In genomic region chr5:131277415-131277814, GRCh38 we compare ENCODE assay signal across 17 cellular contexts. TPM values are rescaled to one million over a fixed set of nuclear protein-coding genes. Genes with fewer than 3 reads are reported as not detected.
DNase-seq lines count a peak whose midpoint lies in the region; ATAC-seq, FAIRE-seq and TF ChIP-seq lines count a peak whose summit lies in the region.
"Had no signal": no experiment of that assay in that cellular context is flagged by ENCODE, and none has a peak within 500 bp of the region (broad histone marks: within the 10 kb centered on the region; RNA-seq: fewer than 3 reads in every experiment).

No MANE protein-coding gene starts in this region.

- H3K27ac ChIP-seq in breast epithelium = no peak overlapping the region
- H3K27ac ChIP-seq in HepG2 (ENCODE audit: extremely low read length, insufficient read depth, low read length) = peak overlapping the region; percentile 43
- H3K27ac ChIP-seq in foreskin keratinocyte = no peak overlapping the region
- no peak overlapping the region for H3K27ac ChIP-seq in adrenal gland

- no peak for DNase-seq in MCF 10A (ENCODE audit: unreplicated experiment)
- DNase-seq in breast epithelium (ENCODE audit: low spot score in 2 of 2) = no peak
- no peak for DNase-seq in activated CD4-positive, alpha-beta memory T cell treated with anti-CD3 and anti-CD28 coated beads, Interleukin-2, amount 10 ng/mL, durations not matched to agents 7 days and 5 days
- no peak for DNase-seq in HepG2 (ENCODE audit: low spot score)
- DNase-seq in foreskin keratinocyte = no peak
- DNase-seq in NCI-H748 treated with DMSO at 0.1 percent for 48 hours (lab: John Stamatoyannopoulos, UW) = no peak
- DNase-seq in adrenal gland = no peak
- DNase-seq in NCI-H510A treated with DMSO at 0.1 percent for 48 hours (lab: John Stamatoyannopoulos, UW) = no peak
- DNase-seq: effector memory CD4-positive, alpha-beta T cell; HCEC 1CT; left cardiac atrium; MM.1S; mucosa of descending colon; NCI-H2029; NCI-H524 treated with DMSO at 0.1 percent for 48 hours; posterior cingulate gyrus; stimulated activated CD4-positive, alpha-beta T cell treated with anti-CD3 and anti-CD28 coated beads, Interleukin-12 subunit alpha, Interleukin-12 subunit beta, amount 100 ng/mL, for 4 hours had no signal

- no peak overlapping the region for H3K9ac ChIP-seq in HepG2 (ENCODE audit: insufficient read depth, low read depth, low read length)

- H3K36me3 ChIP-seq in breast epithelium = no peaks in the 10 kb centered on the region
- H3K36me3 ChIP-seq in HepG2 (replicated peaks in 1 of 2; ENCODE audit: control insufficient read depth in 1 of 2, insufficient read depth in 2 of 2, low read length in 2 of 2) = no peaks in the 10 kb centered on the region
- no peaks in the 10 kb centered on the region for H3K36me3 ChIP-seq in adrenal gland (replicated peaks in 1 of 2)

- CTCF ChIA-PET in MCF 10A (lab: Yijun Ruan, JAX) = interaction anchor here (0.5 to 1.4 kb wide), 4 partner anchors 12 to 179 kb away, joined by 3 to 6 read pairs (median 4); no protein-coding TSS in a partner anchor
- CTCF ChIA-PET in activated CD4-positive, alpha-beta memory T cell treated with anti-CD3 and anti-CD28 coated beads, Interleukin-2, amount 10 ng/mL, durations not matched to agents 7 days and 5 days (lab: Charles Lee) = interaction anchor here (1.0 to 4.0 kb wide), 3 partner anchors 8 to 12 kb away, joined by 3 to 34 read pairs (median 3); partner anchors contain the start of gene CDC42SE2
- CTCF ChIA-PET in HepG2 (lab: Yijun Ruan, JAX; ENCODE audit: low intra/inter-chr PET ratio, low total read pairs) = no interaction called here

- no peak; the same call in 2 of the 3 replicates for ATAC-seq in HepG2
- ATAC-seq in foreskin keratinocyte = no peak
- ATAC-seq: left cardiac atrium, mucosa of descending colon had no signal

- FAIRE-seq in HepG2 (lab: Jason Lieb, UNC) = no peak

- BruUV-seq in MCF 10A (replicated peaks; lab: Mats Ljungman, UMichigan) (no TSS peak), HepG2 (replicated peaks; lab: Mats Ljungman, UMichigan) (no TSS peak)

- peaks cover 68% of the 10 kb centered on the region for H3K79me2 ChIP-seq in HepG2 (ENCODE audit: insufficient read depth, low read length)

- peaks cover 49% of the 10 kb centered on the region for H3K4me1 Mint-ChIP-seq in MCF 10A (ENCODE audit: insufficient read depth, unreplicated experiment)
- peaks cover 84% of the 10 kb centered on the region for H3K4me1 Mint-ChIP-seq in activated CD4-positive, alpha-beta memory T cell treated with anti-CD3 and anti-CD28 coated beads, Interleukin-2, amount 10 ng/mL, durations not matched to agents 7 days and 5 days

- TF ChIP-seq POLR2A in breast epithelium (IDR thresholded peaks at IDR 0.05) (no peak), HepG2 (IDR thresholded peaks at IDR 0.05; ENCODE audit: insufficient read depth in 1 of 2, low read depth in 2 of 2, low read length in 2 of 2) (no peak), adrenal gland (IDR thresholded peaks at IDR 0.05) (no peak)

- H3K9me3 ChIP-seq in breast epithelium = no peaks in the 10 kb centered on the region
- no peaks in the 10 kb centered on the region for H3K9me3 ChIP-seq in HepG2 (ENCODE audit: low read length)
- no peaks in the 10 kb centered on the region for H3K9me3 ChIP-seq in adrenal gland (replicated peaks in 1 of 3)
- H3K9me3 ChIP-seq: mucosa of descending colon had no signal

- H4K20me1 ChIP-seq in HepG2 (ENCODE audit: insufficient read depth, low read length) = 0 out of 2 replicates have a peak, but pooled peaks cover 15% of the 10 kb centered on the region

- H3K4me3 ChIP-seq in breast epithelium = no peak overlapping the region
- H3K4me3 ChIP-seq in HepG2 (replicated peaks in 1 of 3; ENCODE audit: insufficient read depth in 1 of 3, low read depth in 2 of 3, low read length in 3 of 3) = no peak overlapping the region
- no peak overlapping the region for H3K4me3 ChIP-seq in adrenal gland
- H3K4me3 ChIP-seq: mucosa of descending colon had no signal

- no peak overlapping the region for H2AFZ ChIP-seq in HepG2 (ENCODE audit: low read length)

- H3K4me1 ChIP-seq in breast epithelium (no peaks in the 10 kb centered on the region), HepG2 (ENCODE audit: insufficient read depth, low read length) (peaks cover 35% of the 10 kb centered on the region), foreskin keratinocyte (peaks cover 30% of the 10 kb centered on the region), adrenal gland (replicated peaks in 1 of 2) (peaks cover 0 to 31% of the 10 kb centered on the region in 2 donors)

- in situ Hi-C loops in HepG2 (cut with HindIII; ENCODE audit: extremely low pct_ligation_motif_present, low pct_unique_long_range_greater_than_20kb) = loop anchor here (5.0 kb wide), 1 partner anchor 105 kb away; no protein-coding TSS in a partner anchor

- POLR2A ChIA-PET in MCF 10A (lab: Yijun Ruan, JAX) = interaction anchor here (0.9 to 13.1 kb wide), 8 partner anchors 9 to 113 kb away, joined by 3 to 279 read pairs (median 6); partner anchors contain the start of gene CDC42SE2
- POLR2A ChIA-PET in activated CD4-positive, alpha-beta memory T cell treated with anti-CD3 and anti-CD28 coated beads, Interleukin-2, amount 10 ng/mL, durations not matched to agents 7 days and 5 days (lab: Charles Lee) = interaction anchor here (1.0 to 6.5 kb wide), 8 partner anchors 12 to 114 kb away, joined by 4 to 187 read pairs (median 7); partner anchors contain the start of gene CDC42SE2
- POLR2A ChIA-PET in HepG2 (lab: Yijun Ruan, JAX) = no interaction called here

- TF ChIP-seq CTCF in MCF 10A (IDR thresholded peaks at IDR 0.05; ENCODE audit: unreplicated experiment) = no peak
- no peak for TF ChIP-seq CTCF in breast epithelium (IDR thresholded peaks at IDR 0.05)
- no peak for TF ChIP-seq CTCF in HepG2 (CRISPR knock-in tag; IDR thresholded peaks at IDR 0.05)
- TF ChIP-seq CTCF in foreskin keratinocyte (conservative IDR thresholded peaks at IDR 0.05) = no peak
- no peak for TF ChIP-seq CTCF in adrenal gland (IDR thresholded peaks at IDR 0.05)

- no peaks in the 10 kb centered on the region for H3K9me3 Mint-ChIP-seq in MCF 10A (ENCODE audit: unreplicated experiment)
- no peaks in the 10 kb centered on the region for H3K9me3 Mint-ChIP-seq in activated CD4-positive, alpha-beta memory T cell treated with anti-CD3 and anti-CD28 coated beads, Interleukin-2, amount 10 ng/mL, durations not matched to agents 7 days and 5 days

- no peak for TF ChIP-seq EP300 in HepG2 (IDR thresholded peaks at IDR 0.05; ENCODE audit: low read depth in 2 of 2, low read length in 2 of 2)
- TF ChIP-seq EP300 in HepG2 (CRISPR knock-in tag; IDR thresholded peaks at IDR 0.05; ENCODE audit: borderline replicate concordance) = no peak

- H3K27me3 ChIP-seq in breast epithelium (no peaks in the 10 kb centered on the region), HepG2 (ENCODE audit: control insufficient read depth in 1 of 2, insufficient read depth in 2 of 2, low read length in 2 of 2) (no peaks in the 10 kb centered on the region), foreskin keratinocyte (no peaks in the 10 kb centered on the region), adrenal gland (no peaks in the 10 kb centered on the region)

- intact Hi-C loops in MCF 10A (cut with micrococcal nuclease) (no loop called here), breast epithelium (cut with DNase I; ENCODE audit: low total_unique reads) (no loop called here), HepG2 (cut with micrococcal nuclease; ENCODE audit: unreplicated experiment) (no loop called here), adrenal gland (cut with DNase I) (loop anchor here in 1 of 2 donors (10.0 kb wide), 2 partner anchors 47 to 127 kb away; no protein-coding TSS in a partner anchor)

- H3K36me3 Mint-ChIP-seq in MCF 10A (ENCODE audit: insufficient read depth, unreplicated experiment) = peaks cover 21% of the 10 kb centered on the region
- peaks cover 53% of the 10 kb centered on the region for H3K36me3 Mint-ChIP-seq in activated CD4-positive, alpha-beta memory T cell treated with anti-CD3 and anti-CD28 coated beads, Interleukin-2, amount 10 ng/mL, durations not matched to agents 7 days and 5 days (ENCODE audit: low read depth)

- H3K4me3 Mint-ChIP-seq in MCF 10A (ENCODE audit: unreplicated experiment) = no peak overlapping the region
- no peak overlapping the region for H3K4me3 Mint-ChIP-seq in activated CD4-positive, alpha-beta memory T cell treated with anti-CD3 and anti-CD28 coated beads, Interleukin-2, amount 10 ng/mL, durations not matched to agents 7 days and 5 days

- no peak for TF ChIP-seq RAD21 in HepG2 (CRISPR knock-in tag; IDR thresholded peaks at IDR 0.05)

- H3K27ac Mint-ChIP-seq in MCF 10A (ENCODE audit: low read depth, unreplicated experiment) = peak overlapping the region; percentile 65
- H3K27ac Mint-ChIP-seq in activated CD4-positive, alpha-beta memory T cell treated with anti-CD3 and anti-CD28 coated beads, Interleukin-2, amount 10 ng/mL, durations not matched to agents 7 days and 5 days = peak overlapping the region; percentile 76

- H3K4me2 ChIP-seq in HepG2 (ENCODE audit: low read depth, low read length) = no peak overlapping the region

- H3K27me3 Mint-ChIP-seq in MCF 10A (ENCODE audit: insufficient read depth, unreplicated experiment) = no peaks in the 10 kb centered on the region
- no peaks in the 10 kb centered on the region for H3K27me3 Mint-ChIP-seq in activated CD4-positive, alpha-beta memory T cell treated with anti-CD3 and anti-CD28 coated beads, Interleukin-2, amount 10 ng/mL, durations not matched to agents 7 days and 5 days

RNA-seq across cellular contexts. Expression of gene CDC42SE2, which starts 13.6 kb away (rescaled TPM):
- total RNA-seq in MCF 10A (2022) = 71.0 and 96.4 TPM in 2 replicates
- total RNA-seq in breast epithelium = 10 to 100 TPM; 39.4 to 82.8 (median 41.0) TPM
- total RNA-seq in activated CD4-positive, alpha-beta memory T cell treated with anti-CD3 and anti-CD28 coated beads, Interleukin-2, amount 10 ng/mL, durations not matched to agents 7 days and 5 days = 100 to 1,000 TPM; 163 to 166 TPM
- total RNA-seq in HepG2 (2016; rRNA removed; fragmentation: Illumina TruSeq; extraction: Trizol) = 25.0 and 40.7 TPM in 2 replicates
- total RNA-seq in HepG2 (2016; cell fraction: cytosol; rRNA removed; fragmentation: Illumina TruSeq; extraction: Trizol; ENCODE audit: low read depth) = 4.1 and 6.0 TPM in 2 replicates
- 25.3 and 38.9 TPM in 2 replicates for total RNA-seq in HepG2 (2016; cell fraction: insoluble cytoplasmic fraction; rRNA removed; fragmentation: Illumina TruSeq; extraction: Trizol)
- 22.1 and 22.9 TPM in 2 replicates for total RNA-seq in HepG2 (2016; cell fraction: membrane; rRNA removed; fragmentation: Illumina TruSeq; extraction: Trizol)
- total RNA-seq in HepG2 (2016; cell fraction: nucleus; rRNA removed; fragmentation: Illumina TruSeq; extraction: Trizol) = 15.2 and 19.0 TPM in 2 replicates
- polyA plus RNA-seq in HepG2 (2011; rRNA removed) = 15.4 and 19.6 TPM in 2 replicates
- 8.3 and 14.9 TPM in 2 replicates for polyA plus RNA-seq in HepG2 (2011; cell fraction: cytosol; rRNA removed)
- polyA plus RNA-seq in HepG2 (2011; cell fraction: nucleus; rRNA removed) = 4.3 and 5.7 TPM in 2 replicates
- 17.1 and 18.8 TPM in 2 replicates for polyA plus RNA-seq in HepG2 (2012)
- 3.5 and 5.5 TPM in 2 replicates for polyA plus RNA-seq in HepG2 (2016; cell fraction: cytosol; fragmentation: Illumina TruSeq; extraction: Trizol; ENCODE audit: low read depth)
- polyA plus RNA-seq in HepG2 (2016; cell fraction: insoluble cytoplasmic fraction; fragmentation: Illumina TruSeq; extraction: Trizol; ENCODE audit: low read depth) = 37.1 and 39.0 TPM in 2 replicates
- 14.3 and 17.7 TPM in 2 replicates for polyA plus RNA-seq in HepG2 (2016; cell fraction: membrane; fragmentation: Illumina TruSeq; extraction: Trizol; ENCODE audit: low read depth)
- 17.8 and 18.4 TPM in 2 replicates for polyA plus RNA-seq in HepG2 (2016; cell fraction: nucleus; fragmentation: Illumina TruSeq; extraction: Trizol; ENCODE audit: insufficient read depth, low read depth)
- 9.0 and 11.6 TPM in 2 replicates for polyA minus RNA-seq in HepG2 (2011; rRNA and poly(A)+ RNA removed; ENCODE audit: low replicate concordance)
- 15.6 and 18.7 TPM in 2 replicates for polyA minus RNA-seq in HepG2 (2011; cell fraction: cytosol; rRNA and poly(A)+ RNA removed)
- 23.7 and 30.1 TPM in 2 replicates for polyA minus RNA-seq in HepG2 (2011; cell fraction: nucleus; rRNA and poly(A)+ RNA removed)
- total RNA-seq in foreskin keratinocyte = 23.7 and 24.8 TPM in 2 replicates
- polyA plus RNA-seq in foreskin keratinocyte = 8.8 and 10.4 TPM in 2 replicates
- 10 to 100 TPM; 16.4 to 26.7 (median 19.2) TPM for total RNA-seq in adrenal gland
- polyA plus RNA-seq in adrenal gland = 10 to 100 TPM in 1 of 3 donors, 1 to 10 TPM in 2; 5.1 to 21.4 (median 8.2) TPM
